24 cellular contexts compared by ENCODE assay signal in genomic region chr3:14475601-14476000, GRCh38.
"Had no signal": no experiment of that assay in that cellular context is flagged by ENCODE, and none has a peak within 500 bp of the region (broad histone marks: within the 10 kb centered on the region; RNA-seq: fewer than 3 reads in every experiment).

No MANE protein-coding gene starts in this region.

- H3K27ac Mint-ChIP-seq: activated naive CD8-positive, alpha-beta T cell; brain; T-helper 17 cell; WTC11 had no signal

- DNase-seq: activated CD4-positive, alpha-beta T cell treated with anti-CD3 and anti-CD28 coated beads for 48 hours; activated CD4-positive, alpha-beta T cell treated with anti-CD3 and anti-CD28 coated beads, Interleukin-2, amount 50 U/mL, for 4 hours; activated CD4-positive, CD25-positive, alpha-beta regulatory T cell treated with anti-CD3 and anti-CD28 coated beads, Interleukin-2, amount 50 U/mL, for 72 hours; activated CD8-positive, alpha-beta memory T cell treated with anti-CD3 and anti-CD28 coated beads, Interleukin-2, amount 50 U/mL, for 48 hours; activated CD8-positive, alpha-beta T cell treated with anti-CD3 and anti-CD28 coated beads, Interleukin-2, amount 10 ng/mL, durations not matched to agents 7 days and 5 days; activated naive CD4-positive, alpha-beta T cell; activated T-cell treated with anti-CD3 and anti-CD28 coated beads, Interleukin-2, amount 50 U/mL, for 1 hour; amygdala; MG63; NCI-H1105; NCI-H1436; NCI-H1694 treated with DMSO at 0.1 percent for 48 hours; NCI-H2029 treated with DMSO at 0.1 percent for 48 hours; NCI-H446; NCI-H524; PC-3; SIG-M5; T-helper 17 cell; T-helper 9 cell had no signal

- FAIRE-seq: astrocyte had no signal

- H3K27ac ChIP-seq: cardiac muscle cell had no signal

- ATAC-seq: activated CD8-positive, alpha-beta T cell treated with anti-CD3 and anti-CD28 coated beads, Interleukin-2, amount 10 ng/mL, durations not matched to agents 7 days and 5 days; PC-3; T-helper 17 cell; WTC11 had no signal

- H3K27me3 Mint-ChIP-seq: activated naive CD8-positive, alpha-beta T cell; T-helper 17 cell had no signal

- H3K4me3 ChIP-seq: cardiac muscle cell, MG63 had no signal

- H3K4me1 Mint-ChIP-seq: brain, T-helper 17 cell, WTC11 had no signal

- H3K9me3 Mint-ChIP-seq: brain, WTC11 had no signal

- H3K9me3 ChIP-seq: MG63 had no signal

- H3K36me3 ChIP-seq: cardiac muscle cell, MG63 had no signal

- H3K27me3 ChIP-seq: cardiac muscle cell, MG63 had no signal

- H3K4me3 Mint-ChIP-seq: activated CD8-positive, alpha-beta T cell treated with anti-CD3 and anti-CD28 coated beads, Interleukin-2, amount 10 ng/mL, durations not matched to agents 7 days and 5 days; activated naive CD8-positive, alpha-beta T cell; brain; T-helper 17 cell; WTC11 had no signal
